ENCODE assay signal across 21 cellular contexts in the genomic region with DNA sequence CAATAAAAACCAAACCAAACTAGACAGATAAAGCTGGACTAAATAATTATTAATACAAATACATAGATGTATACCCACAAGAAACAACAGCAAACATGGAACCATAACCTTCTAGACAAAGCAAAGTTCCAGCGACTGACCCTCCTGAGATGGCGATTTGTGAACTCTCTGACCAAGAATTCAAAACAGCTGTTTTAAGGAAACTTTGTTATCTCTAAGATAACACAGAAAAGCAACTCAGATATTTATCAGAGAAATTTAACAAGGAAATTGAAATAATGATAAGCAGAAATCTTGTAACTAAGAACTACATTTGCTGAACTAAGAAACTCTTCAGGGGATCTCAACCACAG. TPM values are rescaled to one million over a fixed set of nuclear protein-coding genes. Genes with fewer than 3 reads are reported as not detected.
DNase-seq lines count a peak whose midpoint lies in the region; ATAC-seq, FAIRE-seq and TF ChIP-seq lines count a peak whose summit lies in the region.
"Had no signal": no experiment of that assay in that cellular context is flagged by ENCODE, and none has a peak within 500 bp of the region (broad histone marks: within the 10 kb centered on the region; RNA-seq: fewer than 3 reads in every experiment).

No MANE protein-coding gene starts in this region.

- intact Hi-C loops in IMR-90 (cut with micrococcal nuclease) (loop anchor here (1.0 to 10.0 kb wide), 9 partner anchors 96 to 822 kb away; a partner anchor contains a TSS), left lung (cut with DNase I) (loop anchor here in 1 of 2 donors (5.0 kb wide), 1 partner anchor 472 kb away; no protein-coding TSS in a partner anchor), testis (cut with DNase I; ENCODE audit: low total_unique reads) (loop anchor here (10.0 kb wide), 1 partner anchor 480 kb away; no protein-coding TSS in a partner anchor)

- BruUV-seq in IMR-90 (replicated peaks; lab: Mats Ljungman, UMichigan) = no TSS peak

- WGBS in IMR-90 (ENCODE audit: extremely low coverage in 2 of 2, insufficient read length in 1 of 2), 2 experiments = no CpG with 5 or more reads among the region's 2 CpGs
- WGBS in testis, 2 donors = 38 to 47% methylated on average over 2 of the region's 2 CpGs

- H3K9me3 ChIP-seq in IMR-90 (ENCODE audit: control insufficient read depth, insufficient read depth, low read length) (peaks cover 2% of the 10 kb centered on the region; the same call in 1 of the 2 replicates), astrocyte (ENCODE audit: insufficient read depth, low read depth, low read length) (no peaks in the 10 kb centered on the region), left lung (peaks cover 0 to 4% of the 10 kb centered on the region in 2 donors), testis (no peaks in the 10 kb centered on the region)

- H2AFZ ChIP-seq in IMR-90 (replicated peaks; ENCODE audit: low read length, poor library complexity) = no peak overlapping the region
- H2AFZ ChIP-seq in astrocyte (ENCODE audit: low read depth, low read length) = no peak overlapping the region

- H3K27ac ChIP-seq in C4-2B = no peak overlapping the region
- no peak overlapping the region for H3K27ac ChIP-seq in IMR-90 (ENCODE audit: insufficient read depth, low read length)
- no peak overlapping the region for H3K27ac ChIP-seq in astrocyte (ENCODE audit: low read depth, low read length)
- H3K27ac ChIP-seq in left lung = no peak overlapping the region
- H3K27ac ChIP-seq in testis = no peak overlapping the region
- H3K27ac ChIP-seq: heart left ventricle had no signal

- H3K36me3 Mint-ChIP-seq in astrocyte (ENCODE audit: low read depth, unreplicated experiment) = no peaks in the 10 kb centered on the region
- peaks cover 6% of the 10 kb centered on the region for H3K36me3 Mint-ChIP-seq in mesothelial cell of epicardium
- H3K36me3 Mint-ChIP-seq in natural killer cell treated with Interleukin-12 subunit alpha and Interleukin-12 subunit beta and Interleukin-15 and Interleukin-18, amount 100 ng/mL, for 72 hours = no peaks in the 10 kb centered on the region
- H3K36me3 Mint-ChIP-seq: activated naive CD4-positive, alpha-beta T cell treated with anti-CD3 and anti-CD28 coated beads, Interleukin-2, amount 50 U/mL, for 24 hours; IgD-negative memory B cell; stimulated activated effector memory CD8-positive, alpha-beta T cell treated with anti-CD3 and anti-CD28 coated beads, Interleukin-12 subunit alpha, Interleukin-12 subunit beta, amount 100 ng/mL, for 72 hours had no signal

- H2BK15ac ChIP-seq in IMR-90 (ENCODE audit: low read depth, low read length) = 0 out of 3 replicates have a peak overlapping the region, but pooled peaks have one; percentile 1

- no peak overlapping the region for H2BK120ac ChIP-seq in IMR-90 (ENCODE audit: low read depth, low read length)

- no peaks in the 10 kb centered on the region for H3K9me1 ChIP-seq in IMR-90 (ENCODE audit: insufficient read depth, low read length)

- no peaks in the 10 kb centered on the region for H3K79me2 ChIP-seq in astrocyte (ENCODE audit: insufficient read depth, low read length)

- ATAC-seq in IMR-90 (ENCODE audit: low read depth) (peak; percentile 19; the same call in 1 of the 2 replicates), left lung (no peak)
- no peak for ATAC-seq in natural killer cell treated with Interleukin-12 subunit alpha and Interleukin-12 subunit beta and Interleukin-15 and Interleukin-18, amount 100 ng/mL, for 72 hours
- ATAC-seq: activated CD8-positive, alpha-beta T cell treated with anti-CD3 and anti-CD28 coated beads for 36 hours; naive thymus-derived CD8-positive, alpha-beta T cell had no signal

- H4K91ac ChIP-seq in IMR-90 (ENCODE audit: insufficient read depth, low read depth, low read length) = no peak overlapping the region

- H3K4me3 ChIP-seq in IMR-90 (ENCODE audit: insufficient read depth, low read depth, low read length) (no peak overlapping the region), astrocyte (ENCODE audit: insufficient read depth, low read depth, low read length) (no peak overlapping the region), left lung (no peak overlapping the region), testis (no peak overlapping the region)
- H3K4me3 ChIP-seq: BLaER1 treated with 17β-estradiol and CSF1 and Interleukin-3, amounts not matched to agents 10 nM and 100 nM; heart left ventricle; MG63 had no signal

- CTCF ChIA-PET in IMR-90 (lab: Yijun Ruan, JAX) = interaction anchor here (0.6 to 2.2 kb wide), 14 partner anchors 9 to 1434 kb away, joined by 3 to 8 read pairs (median 4); a partner anchor contains a TSS

- H3K4me1 ChIP-seq in IMR-90 (ENCODE audit: control insufficient read depth, insufficient read depth, low read length) = no peaks in the 10 kb centered on the region
- no peaks in the 10 kb centered on the region for H3K4me1 ChIP-seq in astrocyte (ENCODE audit: insufficient read depth, low read length)
- H3K4me1 ChIP-seq in left lung = peaks cover 0 to 6% of the 10 kb centered on the region in 2 donors
- no peaks in the 10 kb centered on the region for H3K4me1 ChIP-seq in testis
- H3K4me1 ChIP-seq: Caco-2 had no signal

- H3K4me1 Mint-ChIP-seq in astrocyte (ENCODE audit: low read depth, unreplicated experiment) (no peaks in the 10 kb centered on the region), mesothelial cell of epicardium (peaks cover 5% of the 10 kb centered on the region)
- no peaks in the 10 kb centered on the region for H3K4me1 Mint-ChIP-seq in natural killer cell treated with Interleukin-12 subunit alpha and Interleukin-12 subunit beta and Interleukin-15 and Interleukin-18, amount 100 ng/mL, for 72 hours (ENCODE audit: low read depth in 2 of 2)
- H3K4me1 Mint-ChIP-seq: activated naive CD4-positive, alpha-beta T cell treated with anti-CD3 and anti-CD28 coated beads, Interleukin-2, amount 50 U/mL, for 24 hours; IgD-negative memory B cell; naive thymus-derived CD8-positive, alpha-beta T cell; stimulated activated effector memory CD8-positive, alpha-beta T cell treated with anti-CD3 and anti-CD28 coated beads, Interleukin-12 subunit alpha, Interleukin-12 subunit beta, amount 100 ng/mL, for 72 hours had no signal

- in situ Hi-C loops in IMR-90 (cut with MboI; ENCODE audit: low sequenced_read_pairs) = loop anchor here (5.0 to 10.0 kb wide), 2 partner anchors 477 to 540 kb away; no protein-coding TSS in a partner anchor

- no peaks in the 10 kb centered on the region for H4K20me1 ChIP-seq in IMR-90 (ENCODE audit: insufficient read depth, low read length)
- H4K20me1 ChIP-seq in astrocyte (ENCODE audit: insufficient read depth, low read length) = no peaks in the 10 kb centered on the region
- H4K20me1 ChIP-seq: BLaER1 treated with 17β-estradiol and CSF1 and Interleukin-3, amounts not matched to agents 10 nM and 100 nM had no signal

- FAIRE-seq in astrocyte (lab: Jason Lieb, UNC) = no peak
- FAIRE-seq: colon had no signal

- H3K9me3 Mint-ChIP-seq in astrocyte (ENCODE audit: unreplicated experiment) (peaks cover 21% of the 10 kb centered on the region), mesothelial cell of epicardium (peaks cover 35% of the 10 kb centered on the region)
- H3K9me3 Mint-ChIP-seq in natural killer cell treated with Interleukin-12 subunit alpha and Interleukin-12 subunit beta and Interleukin-15 and Interleukin-18, amount 100 ng/mL, for 72 hours = no peaks in the 10 kb centered on the region
- H3K9me3 Mint-ChIP-seq: T-helper 2 cell treated with Interferon-gamma antibody and Interleukin-4, amounts not matched to agents 5 μg/mL and 100 μg/mL, for 36 hours had no signal

- DNase-seq in IMR-90 (no peak), astrocyte (ENCODE audit: low read depth) (no peak), mesothelial cell of epicardium (ENCODE audit: low spot score in 2 of 2, unreplicated experiment in 2 of 2) (no peak), SHP77 (lab: John Stamatoyannopoulos, UW) (no peak), left lung (no peak), testis (no peak)
- no peak for DNase-seq in natural killer cell treated with Interleukin-12 subunit alpha and Interleukin-12 subunit beta and Interleukin-15 and Interleukin-18, amount 100 ng/mL, for 72 hours (ENCODE audit: low spot score)
- DNase-seq: activated CD4-positive, alpha-beta T cell treated with anti-CD3 and anti-CD28 coated beads for 1 hour; SIG-M5 had no signal

- H4K8ac ChIP-seq in IMR-90 (ENCODE audit: low read depth in 2 of 2, low read length in 2 of 2) = no peak overlapping the region

- no peak overlapping the region for H3K4me2 ChIP-seq in IMR-90 (ENCODE audit: low read depth, low read length)
- H3K4me2 ChIP-seq in astrocyte (ENCODE audit: low read length) = no peak overlapping the region

- dilution Hi-C loops in IMR-90 (cut with HindIII; ENCODE audit: low sequenced_read_pairs, unreplicated experiment) = no loop called here

- H3K36me3 ChIP-seq in IMR-90 (ENCODE audit: control insufficient read depth, insufficient read depth, low read length) = no peaks in the 10 kb centered on the region
- no peaks in the 10 kb centered on the region for H3K36me3 ChIP-seq in astrocyte (ENCODE audit: insufficient read depth, low read length)
- no peaks in the 10 kb centered on the region for H3K36me3 ChIP-seq in left lung
- H3K36me3 ChIP-seq in testis (ENCODE audit: low read depth, missing control alignments) = no peaks in the 10 kb centered on the region
- H3K36me3 ChIP-seq: BLaER1 treated with 17β-estradiol and CSF1 and Interleukin-3, amounts not matched to agents 10 nM and 100 nM; heart left ventricle; MG63 had no signal

- H3K9ac ChIP-seq in IMR-90 (ENCODE audit: low read depth, low read length) (no peak overlapping the region), astrocyte (ENCODE audit: low read length) (no peak overlapping the region)

- no peak for TF ChIP-seq RAD21 in IMR-90 (IDR thresholded peaks at IDR 0.05; ENCODE audit: low read length)

- no peaks in the 10 kb centered on the region for H3K79me1 ChIP-seq in IMR-90 (ENCODE audit: low read depth in 1 of 2, low read length in 2 of 2)

- no peak overlapping the region for H3K14ac ChIP-seq in IMR-90 (replicated peaks; ENCODE audit: low read depth, low read length)

- no peak overlapping the region for H2BK20ac ChIP-seq in IMR-90 (ENCODE audit: low read depth, low read length)

- no peak overlapping the region for H3K23ac ChIP-seq in IMR-90 (ENCODE audit: low read depth, low read length)

- TF ChIP-seq CTCF in C4-2B (conservative IDR thresholded peaks at IDR 0.05) (peak; percentile 64), IMR-90 (conservative IDR thresholded peaks at IDR 0.05; ENCODE audit: low read depth, low read length) (no peak), astrocyte (IDR thresholded peaks at IDR 0.05; ENCODE audit: insufficient read depth, low read depth, low read length) (no peak), mesothelial cell of epicardium (IDR thresholded peaks at IDR 0.05; ENCODE audit: unreplicated experiment) (peak; percentile 3), left lung (IDR thresholded peaks at IDR 0.05) (no peak), testis (IDR thresholded peaks at IDR 0.05) (no peak)

- H2BK5ac ChIP-seq in IMR-90 (ENCODE audit: low read depth, low read length, poor library complexity, severe bottlenecking) = no peak overlapping the region

- H3K18ac ChIP-seq in IMR-90 (ENCODE audit: low read depth, low read length) = no peak overlapping the region

- H3K27me3 ChIP-seq in IMR-90 (ENCODE audit: control insufficient read depth, insufficient read depth, low read length) = peaks cover 3% of the 10 kb centered on the region; the same call in 1 of the 2 replicates
- no peaks in the 10 kb centered on the region for H3K27me3 ChIP-seq in astrocyte (ENCODE audit: insufficient read depth, low read length)
- H3K27me3 ChIP-seq in left lung = no peaks in the 10 kb centered on the region
- no peaks in the 10 kb centered on the region for H3K27me3 ChIP-seq in testis
- H3K27me3 ChIP-seq: BLaER1 treated with 17β-estradiol and CSF1 and Interleukin-3, amounts not matched to agents 10 nM and 100 nM; heart left ventricle; MG63 had no signal

- H2AK5ac ChIP-seq in IMR-90 (ENCODE audit: low read depth, low read length) = no peak overlapping the region

- H2AK9ac ChIP-seq in IMR-90 (replicated peaks; ENCODE audit: low read depth, low read length, poor library complexity) = no peak overlapping the region

- H3K4ac ChIP-seq in IMR-90 (ENCODE audit: low read depth, low read length) = no peak overlapping the region

- H3K27ac Mint-ChIP-seq in astrocyte (ENCODE audit: unreplicated experiment) = peak overlapping the region; percentile 56
- H3K27ac Mint-ChIP-seq in mesothelial cell of epicardium = no peak overlapping the region
- H3K27ac Mint-ChIP-seq in natural killer cell treated with Interleukin-12 subunit alpha and Interleukin-12 subunit beta and Interleukin-15 and Interleukin-18, amount 100 ng/mL, for 72 hours = no peak overlapping the region
- H3K27ac Mint-ChIP-seq: activated CD8-positive, alpha-beta T cell treated with anti-CD3 and anti-CD28 coated beads for 36 hours; activated naive CD4-positive, alpha-beta T cell treated with anti-CD3 and anti-CD28 coated beads, Interleukin-2, amount 50 U/mL, for 24 hours; naive thymus-derived CD8-positive, alpha-beta T cell; stimulated activated effector memory CD8-positive, alpha-beta T cell treated with anti-CD3 and anti-CD28 coated beads, Interleukin-12 subunit alpha, Interleukin-12 subunit beta, amount 100 ng/mL, for 72 hours; T-helper 2 cell treated with Interferon-gamma antibody and Interleukin-4, amounts not matched to agents 5 μg/mL and 100 μg/mL, for 36 hours had no signal

- H3K4me3 Mint-ChIP-seq in astrocyte (ENCODE audit: unreplicated experiment) (no peak overlapping the region), mesothelial cell of epicardium (no peak overlapping the region)
- H3K4me3 Mint-ChIP-seq in natural killer cell treated with Interleukin-12 subunit alpha and Interleukin-12 subunit beta and Interleukin-15 and Interleukin-18, amount 100 ng/mL, for 72 hours = no peak overlapping the region
- H3K4me3 Mint-ChIP-seq: activated CD8-positive, alpha-beta T cell treated with anti-CD3 and anti-CD28 coated beads for 36 hours; activated naive CD4-positive, alpha-beta T cell treated with anti-CD3 and anti-CD28 coated beads, Interleukin-2, amount 50 U/mL, for 24 hours; naive thymus-derived CD8-positive, alpha-beta T cell; stimulated activated effector memory CD8-positive, alpha-beta T cell treated with anti-CD3 and anti-CD28 coated beads, Interleukin-12 subunit alpha, Interleukin-12 subunit beta, amount 100 ng/mL, for 72 hours; T-helper 2 cell treated with Interferon-gamma antibody and Interleukin-4, amounts not matched to agents 5 μg/mL and 100 μg/mL, for 36 hours had no signal

- TF ChIP-seq POLR2A in IMR-90 (IDR thresholded peaks at IDR 0.05; ENCODE audit: low read depth, low read length) (no peak), testis (IDR thresholded peaks at IDR 0.05) (no peak)

- no peak overlapping the region for H3K56ac ChIP-seq in IMR-90 (ENCODE audit: extremely low read depth, insufficient read depth, low read length)

- POLR2A ChIA-PET in IMR-90 (lab: Charles Lee; ENCODE audit: unreplicated experiment) = no interaction called here

- H3K27me3 Mint-ChIP-seq in astrocyte (ENCODE audit: low read depth, unreplicated experiment) (no peaks in the 10 kb centered on the region), mesothelial cell of epicardium (ENCODE audit: low read depth) (no peaks in the 10 kb centered on the region)
- peaks cover 9 to 44% of the 10 kb centered on the region in 2 donors for H3K27me3 Mint-ChIP-seq in natural killer cell treated with Interleukin-12 subunit alpha and Interleukin-12 subunit beta and Interleukin-15 and Interleukin-18, amount 100 ng/mL, for 72 hours

- H4K5ac ChIP-seq in IMR-90 (ENCODE audit: low read depth, low read length) = no peak overlapping the region

RNA-seq across cellular contexts. Expression of a gene that starts 23.4 kb away (rescaled TPM):
- total RNA-seq in IMR-90 (2012; rRNA removed) (4.3 and 9.2 TPM in 2 replicates), astrocyte (10.6 and 12.4 TPM in 2 replicates), mesothelial cell of epicardium (19.2 to 21.1 TPM (median 20.9 TPM) in 3 replicates), left lung (10 to 100 TPM in 1 of 2 donors, 1 to 10 TPM in 1; 9.1 to 14.8 TPM), testis (10 to 100 TPM; 29.1 to 44.1 TPM)
- polyA plus RNA-seq in IMR-90 (2012; rRNA removed) (1.5 and 2.8 TPM in 2 replicates), testis (ENCODE audit: insufficient read depth, low read depth, low replicate concordance) (14.8 TPM)
- 0.56 and 0.87 TPM in 2 replicates for polyA plus RNA-seq in IMR-90 (2012; cell fraction: cytosol; rRNA removed)
- 0.81 and 4.3 TPM in 2 replicates for polyA plus RNA-seq in IMR-90 (2012; cell fraction: nucleus; rRNA removed; ENCODE audit: low replicate concordance)
- 10 to 100 TPM in 1 of 2 donors, 1 to 10 TPM in 1; 8.4 to 14.5 TPM for total RNA-seq in natural killer cell treated with Interleukin-12 subunit alpha and Interleukin-12 subunit beta and Interleukin-15 and Interleukin-18, amount 100 ng/mL, for 72 hours

RNA-seq across cellular contexts. Expression of a gene that starts 35.5 kb away (rescaled TPM):
- total RNA-seq in IMR-90 (2012; rRNA removed) = 0.18 and 0.28 TPM in 2 replicates
- polyA plus RNA-seq in IMR-90 (2012; rRNA removed) = 0.99 and 3.7 TPM in 2 replicates
- polyA plus RNA-seq in IMR-90 (2012; cell fraction: cytosol; rRNA removed) = 1.4 and 7.8 TPM in 2 replicates
- 53.1 and 64.1 TPM in 2 replicates for polyA plus RNA-seq in IMR-90 (2012; cell fraction: nucleus; rRNA removed; ENCODE audit: low replicate concordance)
- total RNA-seq in astrocyte = 1.2 and 1.3 TPM in 2 replicates
- 8.7 to 12.7 TPM (median 9.8 TPM) in 3 replicates for total RNA-seq in mesothelial cell of epicardium
- total RNA-seq in left lung = 100 to 1,000 TPM in 1 of 2 donors, 10 to 100 TPM in 1; 64.4 to 114 TPM
- 1 to 10 TPM; 2.6 to 4.7 TPM for total RNA-seq in testis
- polyA plus RNA-seq in testis (ENCODE audit: insufficient read depth, low read depth, low replicate concordance) = 5.9 TPM
- total RNA-seq in natural killer cell treated with Interleukin-12 subunit alpha and Interleukin-12 subunit beta and Interleukin-15 and Interleukin-18, amount 100 ng/mL, for 72 hours = under 1 TPM; 0.36 to 0.61 TPM
- total RNA-seq: activated CD8-positive, alpha-beta T cell treated with anti-CD3 and anti-CD28 coated beads for 36 hours; naive thymus-derived CD8-positive, alpha-beta T cell had no signal
- polyA plus RNA-seq: IgD-negative memory B cell; naive thymus-derived CD8-positive, alpha-beta T cell had no signal

Comparison
In these comparisons a context has a peak if more than half of its experiments do, and no peak if none do; other contexts are left out.
1. CTCF ChIP-seq: peak in C4-2B (single experiment) and mesothelial cell of epicardium (single experiment); none in IMR-90 (single experiment), astrocyte (single experiment), left lung (0 of 2) and testis (0 of 3).